ENCODE assay signal across 11 cellular contexts in the genomic region with DNA sequence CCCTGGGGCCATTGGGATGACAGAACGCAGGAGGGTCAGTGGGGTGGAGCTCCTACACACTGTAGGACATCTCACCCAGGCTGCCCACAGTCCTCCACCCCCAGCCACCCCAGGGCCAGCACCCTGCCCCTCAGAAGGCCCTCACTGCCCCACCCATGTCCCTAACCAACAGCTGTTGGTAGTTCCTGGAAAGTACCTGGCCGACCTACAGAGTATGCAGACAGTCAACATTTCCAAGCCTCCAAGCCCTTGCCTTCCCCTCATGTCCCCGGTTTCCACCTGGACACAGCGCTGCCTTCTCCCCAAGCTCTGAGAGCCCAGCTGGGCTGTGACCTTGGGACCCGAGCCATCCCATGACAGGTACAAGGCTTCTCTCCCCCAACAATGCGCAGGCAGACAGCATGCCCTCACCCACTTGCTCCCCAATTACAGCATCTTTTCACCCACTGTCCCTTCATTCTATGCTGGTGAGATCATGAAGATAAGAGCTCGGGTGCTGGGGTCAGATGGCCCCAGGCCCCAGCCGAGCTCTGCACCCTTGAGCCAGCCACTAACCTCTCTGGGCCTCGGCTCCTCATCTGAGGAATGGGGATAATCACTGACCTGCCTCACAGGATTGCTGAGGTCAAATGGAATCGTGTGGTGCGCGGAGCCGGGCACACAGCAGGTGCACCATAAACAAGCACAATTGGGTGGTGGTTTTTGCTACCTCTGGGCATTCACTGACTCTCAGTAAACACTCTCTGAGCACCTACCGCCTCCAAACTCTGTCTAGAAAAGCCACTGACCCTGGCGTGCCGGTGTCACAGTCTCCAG. TPM values are rescaled to one million over a fixed set of nuclear protein-coding genes. Genes with fewer than 3 reads are reported as not detected.
DNase-seq lines count a peak whose midpoint lies in the region; ATAC-seq, FAIRE-seq and TF ChIP-seq lines count a peak whose summit lies in the region.
"Had no signal": no experiment of that assay in that cellular context is flagged by ENCODE, and none has a peak within 500 bp of the region (broad histone marks: within the 10 kb centered on the region; RNA-seq: fewer than 3 reads in every experiment).

No MANE protein-coding gene starts in this region.

- H3K9me3 Mint-ChIP-seq in T-helper 2 cell treated with Interferon-gamma antibody and Interleukin-4, amounts not matched to agents 5 μg/mL and 100 μg/mL, for 36 hours: no peaks in the 10 kb centered on the region
- no peaks in the 10 kb centered on the region for H3K9me3 Mint-ChIP-seq in WTC11

- H3K36me3 ChIP-seq in kidney (ENCODE audit: control insufficient read depth in 1 of 2, insufficient read depth in 2 of 2, low read length in 2 of 2) (no peaks in the 10 kb centered on the region), heart left ventricle (peaks cover 0 to 23% (median 0%) of the 10 kb centered on the region in 9 donors)

- ATAC-seq in WTC11: no peak
- ATAC-seq in heart left ventricle: no peak

- no peak overlapping the region for H3K4me3 ChIP-seq in kidney (ENCODE audit: low read length in 2 of 2)
- H3K4me3 ChIP-seq in heart left ventricle: no peak overlapping the region
- no peak overlapping the region for H3K4me3 ChIP-seq in lower leg skin (ENCODE audit: low read depth, poor library complexity, severe bottlenecking)

- TF ChIP-seq POLR2A in heart left ventricle (IDR thresholded peaks at IDR 0.05) (no peak), lower leg skin (IDR thresholded peaks at IDR 0.05) (no peak)

- no peaks in the 10 kb centered on the region for H3K27me3 Mint-ChIP-seq in T-helper 2 cell treated with Interferon-gamma antibody and Interleukin-4, amounts not matched to agents 5 μg/mL and 100 μg/mL, for 36 hours (ENCODE audit: low read depth)
- no peaks in the 10 kb centered on the region for H3K27me3 Mint-ChIP-seq in WTC11 (ENCODE audit: low read depth)

- FAIRE-seq in kidney (lab: Jason Lieb, UNC): no peak

- H3K4me1 ChIP-seq in kidney (ENCODE audit: control insufficient read depth in 1 of 2, insufficient read depth in 1 of 2, low read depth in 1 of 2, low read length in 2 of 2): no peaks in the 10 kb centered on the region
- peaks cover 0 to 100% (median 0%) of the 10 kb centered on the region in 12 donors for H3K4me1 ChIP-seq in heart left ventricle
- H3K4me1 ChIP-seq: parathyroid adenoma had no signal

- no peaks in the 10 kb centered on the region for H3K9me3 ChIP-seq in kidney (ENCODE audit: control insufficient read depth in 1 of 2, low read length in 2 of 2)
- no peaks in the 10 kb centered on the region for H3K9me3 ChIP-seq in heart left ventricle

- H3K9ac ChIP-seq in kidney (ENCODE audit: low read length in 2 of 2): no peak overlapping the region
- H3K9ac ChIP-seq: parathyroid adenoma had no signal

- intact Hi-C loops in kidney (cut with DNase I): no loop called here
- intact Hi-C loops in heart left ventricle (cut with DNase I): no loop called here
- intact Hi-C loops in lower leg skin (cut with DNase I; ENCODE audit: low total_unique reads): no loop called here

- TF ChIP-seq CTCF in WTC11 (IDR thresholded peaks at IDR 0.05) (no peak), kidney (IDR thresholded peaks at IDR 0.05; ENCODE audit: borderline replicate concordance, extremely low read depth, insufficient read depth) (no peak), heart left ventricle (IDR thresholded peaks at IDR 0.05) (no peak), lower leg skin (IDR thresholded peaks at IDR 0.05) (no peak)

- peak overlapping the region; percentile 94 for H3K27ac Mint-ChIP-seq in T-helper 2 cell treated with Interferon-gamma antibody and Interleukin-4, amounts not matched to agents 5 μg/mL and 100 μg/mL, for 36 hours
- H3K27ac Mint-ChIP-seq in WTC11: 0 out of 2 replicates have a peak overlapping the region, but pooled peaks have one; percentile 41

- peaks cover 71% of the 10 kb centered on the region for H3K36me3 Mint-ChIP-seq in T-helper 2 cell treated with Interferon-gamma antibody and Interleukin-4, amounts not matched to agents 5 μg/mL and 100 μg/mL, for 36 hours (ENCODE audit: low read depth)
- H3K36me3 Mint-ChIP-seq in WTC11: no peaks in the 10 kb centered on the region

- 83 to 88% (median 88%) methylated on average over 8 to 16 of the region's 16 CpGs for WGBS in heart left ventricle, 4 donors
- WGBS in lower leg skin, 2 donors: 78 to 79% methylated on average over 16 of the region's 16 CpGs

- H3K27ac ChIP-seq in kidney (ENCODE audit: low read depth in 2 of 2, low read length in 2 of 2) (no peak overlapping the region), substantia nigra (ENCODE audit: low read depth, low read length, poor library complexity, severe bottlenecking) (peak overlapping the region; percentile 99), heart left ventricle (peak overlapping the region in 1 of 12 donors; percentile 83)
- H3K27ac ChIP-seq: parathyroid adenoma had no signal

- H3K27me3 ChIP-seq in heart left ventricle: peaks cover 0 to 9% (median 0%) of the 10 kb centered on the region in 9 donors

- H3K4me3 Mint-ChIP-seq in T-helper 2 cell treated with Interferon-gamma antibody and Interleukin-4, amounts not matched to agents 5 μg/mL and 100 μg/mL, for 36 hours: peak overlapping the region; percentile 87
- no peak overlapping the region for H3K4me3 Mint-ChIP-seq in WTC11

- CTCF ChIA-PET in WTC11 (lab: Charles Lee): interaction anchor here (1.1 to 3.3 kb wide), 6 partner anchors 8 to 55 kb away, joined by 3 to 10 read pairs (median 4); partner anchors contain the start of gene MATN1

- POLR2A ChIA-PET in WTC11 (lab: Charles Lee): no interaction called here

- H3K4me1 Mint-ChIP-seq in T-helper 2 cell treated with Interferon-gamma antibody and Interleukin-4, amounts not matched to agents 5 μg/mL and 100 μg/mL, for 36 hours (ENCODE audit: low read depth): peaks cover 95% of the 10 kb centered on the region
- H3K4me1 Mint-ChIP-seq in WTC11: peaks cover 33% of the 10 kb centered on the region

- no peak for DNase-seq in T-helper 2 cell treated with Interferon-gamma antibody and Interleukin-4, amounts not matched to agents 5 μg/mL and 100 μg/mL, for 36 hours (ENCODE audit: low spot score)
- DNase-seq in T-helper 2 cell (no peak), WTC11 (ENCODE audit: low spot score) (no peak), kidney (peak; percentile 69), substantia nigra (lab: John Stamatoyannopoulos, UW) (no peak), heart left ventricle (no peak), DMS114 treated with DMSO at 0.1 percent for 48 hours (lab: John Stamatoyannopoulos, UW; ENCODE audit: unreplicated experiment) (no peak), lower leg skin (ENCODE audit: low spot score in 2 of 2) (no peak)
- DNase-seq: effector CD8-positive, alpha-beta T cell had no signal

TF ChIP-seq in WTC11, 78 proteins besides CTCF, POLR2A, EP300 and RAD21 (continues in another document):
- TF ChIP-seq ZNF512 (CRISPR knock-in tag; IDR thresholded peaks at IDR 0.05; ENCODE audit: borderline replicate concordance): no peak
- no peak for TF ChIP-seq ZNF425 (CRISPR knock-in tag; conservative IDR thresholded peaks at IDR 0.05)

RNA-seq across cellular contexts. Expression of gene LAPTM5, which starts 11.2 kb away (rescaled TPM):
- total RNA-seq in WTC11 (2021) (1.3 to 1.5 TPM (median 1.3 TPM) in 3 replicates), kidney (108 TPM), heart left ventricle (100 to 1,000 TPM in 1 of 9 donors, 10 to 100 TPM in 7, 1 to 10 TPM in 1; 9.4 to 260 (median 14.3) TPM), lower leg skin (10 to 100 TPM in 3 of 4 donors, 1 to 10 TPM in 1; 8.7 to 21.5 (median 15.6) TPM)
- polyA plus RNA-seq in kidney (ENCODE audit: insufficient read depth, low read depth, low replicate concordance) (23.5 TPM), heart left ventricle (10 to 100 TPM in 1 of 2 donors, 1 to 10 TPM in 1; 6.9 to 28.7 TPM)
- total RNA-seq: NCI-H460 had no signal

RNA-seq across cellular contexts. Expression of gene MATN1, which starts 23.0 kb away (rescaled TPM):
- total RNA-seq in WTC11 (2021): 0.16 to 0.25 TPM (median 0.24 TPM) in 3 replicates
- total RNA-seq in kidney: 0.13 TPM
- polyA plus RNA-seq in kidney (ENCODE audit: insufficient read depth, low read depth, low replicate concordance): not detected
- total RNA-seq in heart left ventricle: under 1 TPM in 1 of 9 donors, not detected in 8; 0.67 TPM
- polyA plus RNA-seq in heart left ventricle: not detected
- total RNA-seq in lower leg skin: not detected
